In genomic region chr3:195754141-195754540, GRCh38 we compare ENCODE assay signal across 29 cellular contexts. TPM values are rescaled to one million over a fixed set of nuclear protein-coding genes. Genes with fewer than 3 reads are reported as not detected.
"Had no signal": no experiment of that assay in that cellular context is flagged by ENCODE, and none has a peak within 500 bp of the region (broad histone marks: within the 10 kb centered on the region; RNA-seq: fewer than 3 reads in every experiment).

No MANE protein-coding gene starts in this region.

- H3K27me3 ChIP-seq: ascending aorta, cardiac muscle cell, hepatocyte, upper lobe of left lung, vagina had no signal

- H3K27ac ChIP-seq: ascending aorta, cardiac muscle cell, gastroesophageal sphincter, hepatocyte, left ventricle myocardium inferior, sigmoid colon, vagina had no signal

- H3K4me1 ChIP-seq: ascending aorta, vagina had no signal

- H3K36me3 ChIP-seq: ascending aorta, cardiac muscle cell, gastroesophageal sphincter, left ventricle myocardium inferior, sigmoid colon, upper lobe of left lung, vagina had no signal

- ATAC-seq: activated CD4-positive, alpha-beta T cell treated with anti-CD3 and anti-CD28 coated beads for 36 hours; activated CD8-positive, alpha-beta memory T cell treated with anti-CD3 and anti-CD28 coated beads, Interleukin-2, amount 10 ng/mL, durations not matched to agents 7 days and 5 days; activated CD8-positive, alpha-beta T cell treated with anti-CD3 and anti-CD28 coated beads, Interleukin-2, amount 10 ng/mL, durations not matched to agents 7 days and 5 days; effector memory CD8-positive, alpha-beta T cell; gastroesophageal sphincter; stimulated activated memory B cell treated with anti-CD40 and anti-IgM and Interleukin-4, amounts not matched to agents 10 μg/mL and 1 μg/mL and 100 μg/mL, for 72 hours; stimulated activated naive CD8-positive, alpha-beta T cell treated with anti-CD3 and anti-CD28 coated beads, Interleukin-15, amount 100 ng/mL, for 72 hours had no signal

- H3K4me3 ChIP-seq: ascending aorta, cardiac muscle cell, gastroesophageal sphincter, hepatocyte, left ventricle myocardium inferior, sigmoid colon, upper lobe of left lung, vagina had no signal

- DNase-seq: activated CD4-positive, alpha-beta T cell treated with anti-CD3 and anti-CD28 coated beads for 36 hours; activated CD4-positive, CD25-positive, alpha-beta regulatory T cell; activated CD8-positive, alpha-beta memory T cell treated with anti-CD3 and anti-CD28 coated beads, Interleukin-2, amount 10 ng/mL, durations not matched to agents 7 days and 5 days; activated CD8-positive, alpha-beta T cell treated with anti-CD3 and anti-CD28 coated beads, Interleukin-2, amount 10 ng/mL, durations not matched to agents 7 days and 5 days; activated T-cell treated with anti-CD3 and anti-CD28 coated beads, Interleukin-2, amount 50 U/mL, for 48 hours; cortex of kidney; effector memory CD8-positive, alpha-beta T cell; left ventricle myocardium inferior; mammary epithelial cell; nucleus accumbens; retina; sigmoid colon; small intestine; stimulated activated CD4-positive, alpha-beta T cell treated with anti-CD3 and anti-CD28 coated beads, Interleukin-1b, Interleukin-23, amount 100 ng/mL, for 48 hours; stimulated activated CD4-positive, alpha-beta T cell treated with anti-CD3 and anti-CD28 coated beads, Interleukin-4, amount 100 ng/mL, for 4 hours; stimulated activated CD8-positive, alpha-beta memory T cell treated with anti-CD3 and anti-CD28 coated beads, Interleukin-4, amount 100 ng/mL, for 48 hours; stimulated activated naive CD8-positive, alpha-beta T cell treated with anti-CD3 and anti-CD28 coated beads, Interleukin-15, amount 100 ng/mL, for 72 hours; substantia nigra had no signal

- H3K9me3 ChIP-seq: ascending aorta, gastroesophageal sphincter, left ventricle myocardium inferior, sigmoid colon, upper lobe of left lung, vagina had no signal

RNA-seq across cellular contexts. Expression of gene MUC20, which starts 33.4 kb away (rescaled TPM):
- polyA plus RNA-seq: endothelial cell of umbilical vein had no signal

RNA-seq across cellular contexts. Expression of gene MUC4, which starts 57.6 kb away (rescaled TPM):
- total RNA-seq: ascending aorta, cardiac muscle cell, endothelial cell of umbilical vein, fibroblast of lung, fibroblast of villous mesenchyme, mammary epithelial cell had no signal
- polyA plus RNA-seq: fibroblast of lung, mammary epithelial cell, neural cell had no signal
